ENCODE assay signal across 13 cellular contexts in the genomic region with DNA sequence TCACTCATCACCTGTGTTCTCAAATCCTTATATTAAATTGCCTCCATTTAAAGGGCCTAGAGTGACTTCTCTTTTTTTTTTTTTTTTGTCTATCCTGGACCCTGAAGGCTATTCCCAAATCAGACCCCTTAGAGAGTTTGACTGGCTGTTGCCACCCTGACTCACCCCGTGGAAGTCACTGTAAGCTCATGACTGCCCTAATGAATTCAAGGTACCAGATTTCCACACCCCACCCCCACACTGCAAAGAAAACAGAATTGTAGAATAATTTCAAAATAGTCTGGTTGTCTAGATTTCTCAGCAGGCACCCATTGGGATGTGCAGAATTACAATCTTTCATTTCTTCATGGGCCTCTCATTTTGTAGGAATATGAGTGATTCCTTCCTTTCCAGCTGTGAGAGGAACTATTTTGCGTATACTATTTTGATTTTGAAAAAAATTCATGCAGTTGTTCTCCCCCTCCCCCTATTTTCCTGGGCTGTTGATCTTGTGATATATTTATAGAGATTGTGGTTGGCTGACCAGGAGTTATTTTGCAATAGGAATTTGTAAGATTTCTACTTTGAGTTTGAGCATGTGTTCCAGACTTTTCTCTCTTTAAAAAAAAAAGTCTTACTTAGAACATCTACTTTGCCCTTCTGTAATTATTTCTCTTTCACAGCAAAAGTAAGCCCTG.
DNase-seq lines count a peak whose midpoint lies in the region; ATAC-seq, FAIRE-seq and TF ChIP-seq lines count a peak whose summit lies in the region.
"Had no signal": no experiment of that assay in that cellular context is flagged by ENCODE, and none has a peak within 500 bp of the region (broad histone marks: within the 10 kb centered on the region; RNA-seq: fewer than 3 reads in every experiment).

No MANE protein-coding gene starts in this region.

- H3K9me3 Mint-ChIP-seq in HFFc6 (no peaks in the 10 kb centered on the region), astrocyte (ENCODE audit: unreplicated experiment) (no peaks in the 10 kb centered on the region), endothelial cell (ENCODE audit: unreplicated experiment) (no peaks in the 10 kb centered on the region)

- peaks cover 58% of the 10 kb centered on the region for H3K4me1 ChIP-seq in astrocyte (ENCODE audit: insufficient read depth, low read length)

- H3K4me3 ChIP-seq in astrocyte (ENCODE audit: insufficient read depth, low read depth, low read length) = no peak overlapping the region

- no peaks in the 10 kb centered on the region for H3K9me3 ChIP-seq in astrocyte (ENCODE audit: insufficient read depth, low read depth, low read length)

- H2AFZ ChIP-seq in astrocyte (ENCODE audit: low read depth, low read length) = no peak overlapping the region

- peak overlapping the region; percentile 73 for H3K27ac ChIP-seq in astrocyte (ENCODE audit: low read depth, low read length)

- peak; percentile 46 for DNase-seq in HFFc6
- peak; percentile 72 for DNase-seq in astrocyte (ENCODE audit: low read depth)
- peak; percentile 84 for DNase-seq in iris pigment epithelial cell (ENCODE audit: low read depth)
- DNase-seq in stromal cell of bone marrow (ENCODE audit: low read depth) = peak; percentile 68
- no peak for DNase-seq in DMS53 treated with DMSO at 0.1 percent for 48 hours (lab: John Stamatoyannopoulos, UW; ENCODE audit: unreplicated experiment)
- DNase-seq in endothelial cell (ENCODE audit: low spot score) = no peak
- DNase-seq: amygdala; GF-D8; NCI-H2107; stimulated activated CD4-positive, alpha-beta T cell treated with anti-CD3 and anti-CD28 coated beads, Interleukin-2, amount 100 ng/mL, for 48 hours; SW 1271 had no signal

- no peak for ATAC-seq in HG03432 (IDR thresholded peaks at IDR 0.05; ENCODE audit: unreplicated experiment)
- no peak for ATAC-seq in HG03565 (IDR thresholded peaks at IDR 0.05; ENCODE audit: unreplicated experiment)

- H3K27me3 Mint-ChIP-seq in HFFc6 (ENCODE audit: insufficient read depth) (no peaks in the 10 kb centered on the region; the same call in 1 of the 2 replicates), astrocyte (ENCODE audit: low read depth, unreplicated experiment) (no peaks in the 10 kb centered on the region), endothelial cell (ENCODE audit: unreplicated experiment) (peaks cover 3% of the 10 kb centered on the region)

- peak; percentile 63 for FAIRE-seq in astrocyte (lab: Jason Lieb, UNC)

- peaks cover 60% of the 10 kb centered on the region for H3K79me2 ChIP-seq in astrocyte (ENCODE audit: insufficient read depth, low read length)

- H3K4me1 Mint-ChIP-seq in HFFc6 (ENCODE audit: low read depth) (peaks cover 77% of the 10 kb centered on the region), astrocyte (ENCODE audit: low read depth, unreplicated experiment) (peaks cover 44% of the 10 kb centered on the region), endothelial cell (ENCODE audit: unreplicated experiment) (peaks cover 14% of the 10 kb centered on the region)

- H3K27me3 ChIP-seq in astrocyte (ENCODE audit: insufficient read depth, low read length) = no peaks in the 10 kb centered on the region

- H3K27ac Mint-ChIP-seq in HFFc6 = peak overlapping the region; percentile 76
- peak overlapping the region; percentile 67 for H3K27ac Mint-ChIP-seq in astrocyte (ENCODE audit: unreplicated experiment)
- H3K27ac Mint-ChIP-seq in endothelial cell (ENCODE audit: unreplicated experiment) = no peak overlapping the region

- peaks cover 5% of the 10 kb centered on the region for H4K20me1 ChIP-seq in astrocyte (ENCODE audit: insufficient read depth, low read length)

- peak overlapping the region; percentile 67 for H3K4me2 ChIP-seq in astrocyte (ENCODE audit: low read length)

- no peaks in the 10 kb centered on the region for H3K36me3 ChIP-seq in astrocyte (ENCODE audit: insufficient read depth, low read length)

- H3K36me3 Mint-ChIP-seq in HFFc6 (ENCODE audit: low read depth) (no peaks in the 10 kb centered on the region), astrocyte (ENCODE audit: low read depth, unreplicated experiment) (peaks cover 5% of the 10 kb centered on the region), endothelial cell (ENCODE audit: low read depth, unreplicated experiment) (no peaks in the 10 kb centered on the region)

- H3K9ac ChIP-seq in astrocyte (ENCODE audit: low read length) = peak overlapping the region; percentile 42

- no peak for TF ChIP-seq CTCF in HFFc6 (IDR thresholded peaks at IDR 0.05)
- no peak for TF ChIP-seq CTCF in astrocyte (IDR thresholded peaks at IDR 0.05; ENCODE audit: insufficient read depth, low read depth, low read length)
- no peak for TF ChIP-seq CTCF in endothelial cell (IDR thresholded peaks at IDR 0.05; ENCODE audit: unreplicated experiment)

- H3K4me3 Mint-ChIP-seq in HFFc6 = peak overlapping the region; percentile 76
- peak overlapping the region; percentile 34 for H3K4me3 Mint-ChIP-seq in astrocyte (ENCODE audit: unreplicated experiment)
- H3K4me3 Mint-ChIP-seq in endothelial cell (ENCODE audit: unreplicated experiment) = no peak overlapping the region

Comparison
In these comparisons a context has a peak if more than half of its experiments do, and no peak if none do; other contexts are left out.
1. DNase-seq: peak in HFFc6 (single experiment), astrocyte (single experiment), iris pigment epithelial cell (single experiment) and stromal cell of bone marrow (single experiment); none in DMS53 treated with DMSO at 0.1 percent for 48 hours (single experiment) and endothelial cell (single experiment).